13 cellular contexts compared by ENCODE assay signal in the genomic region with DNA sequence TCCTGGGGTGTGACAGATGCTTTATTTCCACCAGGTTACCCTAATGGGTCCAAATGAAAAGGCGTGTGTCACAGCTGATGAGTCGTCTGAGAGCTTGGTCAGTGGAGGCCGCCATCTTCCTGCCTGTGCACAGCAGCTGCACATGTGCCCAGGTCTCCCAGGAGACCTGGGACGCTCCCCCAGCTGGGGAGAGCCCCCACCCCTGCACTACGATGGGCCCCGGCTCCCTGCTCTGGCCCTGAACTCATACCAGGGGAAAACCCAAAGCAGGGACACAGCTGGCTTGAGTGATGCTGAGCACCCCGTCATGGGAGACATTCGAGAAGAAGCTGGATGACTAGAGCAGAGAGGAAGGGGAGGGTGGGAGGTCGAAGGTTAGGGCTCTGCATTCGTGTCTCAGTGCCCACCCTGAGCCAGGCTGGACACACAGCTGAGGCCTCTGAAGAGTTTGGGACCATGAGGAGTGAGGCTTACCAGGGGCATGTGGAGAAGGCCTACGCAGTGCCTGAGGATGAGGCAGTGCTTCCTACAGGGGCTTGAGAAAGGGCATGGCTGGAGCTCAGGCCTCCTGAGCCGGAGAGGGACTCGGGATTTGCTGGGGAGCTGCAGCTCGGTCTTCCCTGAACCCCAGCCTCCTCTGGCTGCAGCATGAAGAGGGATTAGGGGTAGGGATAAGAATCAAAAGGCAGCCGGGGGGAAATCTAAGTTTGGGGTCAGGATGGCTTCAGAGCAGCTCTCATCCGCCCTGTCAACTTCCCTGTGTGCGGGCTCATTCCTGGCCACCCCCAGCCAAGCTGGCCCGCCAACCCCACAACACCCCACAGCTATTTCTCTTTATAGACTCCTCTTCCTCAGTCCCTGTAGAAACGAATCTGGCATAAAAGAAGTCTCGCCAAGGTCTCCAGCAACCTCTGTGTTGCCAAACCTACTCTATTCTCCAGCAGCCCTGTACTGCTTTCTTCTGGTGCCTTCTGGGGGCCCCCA. TPM values are rescaled to one million over a fixed set of nuclear protein-coding genes. Genes with fewer than 3 reads are reported as not detected.
A peak's percentile ranks its signal among the peaks of the same experiment; 100 is the strongest.
DNase-seq lines count a peak whose midpoint lies in the region; ATAC-seq, FAIRE-seq and TF ChIP-seq lines count a peak whose summit lies in the region.
"Had no signal": no experiment of that assay in that cellular context is flagged by ENCODE, and none has a peak within 500 bp of the region (broad histone marks: within the 10 kb centered on the region; RNA-seq: fewer than 3 reads in every experiment).

No MANE protein-coding gene starts in this region.

- H3K9me3 Mint-ChIP-seq in CD8-positive, alpha-beta T cell: peaks cover 10% of the 10 kb centered on the region

- H3K4me3 ChIP-seq in gastrocnemius medialis (no peak overlapping the region), smooth muscle cell (no peak overlapping the region)
- no peak overlapping the region for H3K4me3 ChIP-seq in CD8-positive, alpha-beta T cell (ENCODE audit: low read depth, low read length)
- H3K4me3 ChIP-seq: skin epidermis had no signal

- no peaks in the 10 kb centered on the region for H4K20me1 ChIP-seq in smooth muscle cell (ENCODE audit: low read depth)

- H2AFZ ChIP-seq in smooth muscle cell (ENCODE audit: low read depth): no peak overlapping the region

- WGBS in smooth muscle cell (ENCODE audit: low lambda C conversion rate): 94% methylated on average over 20 of the region's 20 CpGs

- H3K27ac Mint-ChIP-seq in CD8-positive, alpha-beta T cell: no peak overlapping the region
- H3K27ac Mint-ChIP-seq: IgD-negative memory B cell had no signal

- no peaks in the 10 kb centered on the region for H3K36me3 Mint-ChIP-seq in CD8-positive, alpha-beta T cell
- H3K36me3 Mint-ChIP-seq: CD14-positive monocyte, IgD-negative memory B cell had no signal

- H3K4me1 ChIP-seq in gastrocnemius medialis: peaks cover 36 to 41% of the 10 kb centered on the region in 2 donors
- H3K4me1 ChIP-seq in smooth muscle cell (ENCODE audit: low read depth): no peaks in the 10 kb centered on the region
- H3K4me1 ChIP-seq in CD8-positive, alpha-beta T cell (ENCODE audit: insufficient read depth, low read length): no peaks in the 10 kb centered on the region

- DNase-seq in GM12891 (ENCODE audit: insufficient read length, low spot score) (no peak), NCI-H774 (lab: John Stamatoyannopoulos, UW) (peak; percentile 64), islet precursor cell (peak; percentile 38), gastrocnemius medialis (peak; percentile 1 to 11), NOMO-1 treated with DMSO at 0.1 percent for 48 hours (lab: John Stamatoyannopoulos, UW; ENCODE audit: unreplicated experiment) (no peak), smooth muscle cell (lab: John Stamatoyannopoulos, UW; ENCODE audit: unreplicated experiment) (no peak)
- no peak for DNase-seq in CD8-positive, alpha-beta T cell
- DNase-seq: activated T-cell treated with anti-CD3 and anti-CD28 coated beads for 4 hours, GOT3 had no signal

- no peak overlapping the region for H3K9ac ChIP-seq in smooth muscle cell (ENCODE audit: low read depth)

- no peak overlapping the region for H3K4me3 Mint-ChIP-seq in CD8-positive, alpha-beta T cell
- H3K4me3 Mint-ChIP-seq: CD14-positive monocyte, IgD-negative memory B cell had no signal

- peak; percentile 82 for TF ChIP-seq POLR2A in GM12891 (IDR thresholded peaks at IDR 0.05; ENCODE audit: low read depth, low read length)
- TF ChIP-seq POLR2A in gastrocnemius medialis (IDR thresholded peaks at IDR 0.05): no peak

- no peaks in the 10 kb centered on the region for H3K36me3 ChIP-seq in gastrocnemius medialis
- H3K36me3 ChIP-seq in smooth muscle cell (ENCODE audit: low read depth): no peaks in the 10 kb centered on the region
- H3K36me3 ChIP-seq in CD8-positive, alpha-beta T cell (ENCODE audit: insufficient read depth, low read length): no peaks in the 10 kb centered on the region

- no peaks in the 10 kb centered on the region for H3K27me3 Mint-ChIP-seq in CD8-positive, alpha-beta T cell (ENCODE audit: low read depth)

- H3K9me3 ChIP-seq in gastrocnemius medialis: no peaks in the 10 kb centered on the region
- H3K9me3 ChIP-seq in smooth muscle cell (replicated peaks; ENCODE audit: low read depth): no peaks in the 10 kb centered on the region
- H3K9me3 ChIP-seq in CD8-positive, alpha-beta T cell (ENCODE audit: low read length): no peaks in the 10 kb centered on the region

- H3K27me3 ChIP-seq in gastrocnemius medialis (no peaks in the 10 kb centered on the region), smooth muscle cell (ENCODE audit: low read depth) (no peaks in the 10 kb centered on the region)
- no peaks in the 10 kb centered on the region for H3K27me3 ChIP-seq in CD8-positive, alpha-beta T cell (ENCODE audit: insufficient read depth, low read length)

- no peaks in the 10 kb centered on the region for H3K4me1 Mint-ChIP-seq in CD8-positive, alpha-beta T cell (ENCODE audit: low read depth)

- TF ChIP-seq CTCF in gastrocnemius medialis (IDR thresholded peaks at IDR 0.05 in 4 of 5, conservative IDR thresholded peaks at IDR 0.05 in 1 of 5) (no peak), smooth muscle cell (IDR thresholded peaks at IDR 0.05; ENCODE audit: borderline replicate concordance, insufficient read depth, poor library complexity, severe bottlenecking) (no peak)
- TF ChIP-seq CTCF in CD8-positive, alpha-beta T cell (IDR thresholded peaks at IDR 0.05): no peak

- no peak for FAIRE-seq in GM12891 (lab: Jason Lieb, UNC)

- CTCF ChIA-PET in CD8-positive, alpha-beta T cell (lab: Charles Lee): no interaction called here

- POLR2A ChIA-PET in CD8-positive, alpha-beta T cell (lab: Charles Lee): no interaction called here

- ATAC-seq in gastrocnemius medialis: no peak
- no peak for ATAC-seq in GM21447 (IDR thresholded peaks at IDR 0.05; ENCODE audit: unreplicated experiment)
- no peak for ATAC-seq in CD8-positive, alpha-beta T cell

- H3K4me2 ChIP-seq in smooth muscle cell: no peak overlapping the region

- no peaks in the 10 kb centered on the region for H3K79me2 ChIP-seq in smooth muscle cell (ENCODE audit: low read depth)

- no peaks in the 10 kb centered on the region for H3F3A ChIP-seq in smooth muscle cell (ENCODE audit: low read depth)

- H3K27ac ChIP-seq in gastrocnemius medialis (peak overlapping the region in 2 of 4 donors; percentile 15 to 30), smooth muscle cell (ENCODE audit: low read depth) (no peak overlapping the region)
- H3K27ac ChIP-seq in CD8-positive, alpha-beta T cell (ENCODE audit: low read depth, low read length): no peak overlapping the region

- intact Hi-C loops in gastrocnemius medialis (cut with DNase I; ENCODE audit: low total_unique reads): loop anchor here (10.0 kb wide), 1 partner anchor 118 kb away; the partner anchor contains the start of gene RXRA
- intact Hi-C loops in CD8-positive, alpha-beta T cell (cut with DNase I, micrococcal nuclease): no loop called here

- in situ Hi-C loops in gastrocnemius medialis (cut with MboI; ENCODE audit: low sequenced_read_pairs in 4 of 4): no loop called here

TF ChIP-seq in GM12891, 5 proteins besides CTCF, POLR2A, EP300 and RAD21:
- no peak for TF ChIP-seq POU2F2 (IDR thresholded peaks at IDR 0.05; ENCODE audit: low read depth, low read length)
- TF ChIP-seq POLR2AphosphoS5 (IDR thresholded peaks at IDR 0.05; ENCODE audit: low read depth, low read length): peak; percentile 69; the same call in 1 of the 2 replicates

RNA-seq across cellular contexts. Expression of gene RNU6ATAC, which starts 42.2 kb away (rescaled TPM):
- polyA plus RNA-seq in GM12891 (2012; ENCODE audit: low read depth, missing spikeins): not detected
- total RNA-seq in gastrocnemius medialis: not detected
- total RNA-seq in smooth muscle cell: not detected in 2 replicates
- not detected in 2 replicates for polyA plus RNA-seq in smooth muscle cell
- 10 to 100 TPM; 42.2 to 42.7 TPM for total RNA-seq in CD8-positive, alpha-beta T cell
- polyA plus RNA-seq: CD14-positive monocyte, IgD-negative memory B cell had no signal

Comparison
In these comparisons a context has a peak if more than half of its experiments do, and no peak if none do; other contexts are left out.
1. DNase-seq: peak in NCI-H774 (single experiment), islet precursor cell (single experiment) and gastrocnemius medialis (2 of 2); none in GM12891 (single experiment), NOMO-1 treated with DMSO at 0.1 percent for 48 hours (single experiment), smooth muscle cell (single experiment) and CD8-positive, alpha-beta T cell (0 of 7).
2. RNA of gene RNU6ATAC, which starts 42.2 kb away (total RNA-seq): 42.2 to 42.7 TPM in CD8-positive, alpha-beta T cell; not detected in gastrocnemius medialis and not detected in smooth muscle cell; every median in the first group is over 10 times any median in the second.